ENCODE assay signal across 22 cellular contexts in the genomic region with DNA sequence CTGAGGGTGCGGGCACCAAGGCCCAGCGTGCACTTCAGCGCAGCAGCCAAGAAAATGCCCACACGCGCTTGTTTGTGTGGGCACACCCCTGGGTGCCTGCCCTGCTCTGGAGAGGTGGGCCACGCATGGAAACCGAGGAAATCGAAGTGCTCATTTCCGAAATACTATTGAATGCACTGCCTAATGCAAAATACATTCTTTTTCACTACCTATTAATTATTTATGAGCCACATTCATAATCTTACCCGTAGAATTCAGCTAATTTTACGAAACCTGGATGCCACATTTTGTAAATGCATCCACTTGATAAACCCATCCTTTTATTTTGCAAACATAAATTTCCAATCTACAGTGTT. TPM values are rescaled to one million over a fixed set of nuclear protein-coding genes. Genes with fewer than 3 reads are reported as not detected.
DNase-seq lines count a peak whose midpoint lies in the region; ATAC-seq and TF ChIP-seq lines count a peak whose summit lies in the region.
"Had no signal": no experiment of that assay in that cellular context is flagged by ENCODE, and none has a peak within 500 bp of the region (broad histone marks: within the 10 kb centered on the region; RNA-seq: fewer than 3 reads in every experiment).

No MANE protein-coding gene starts in this region.

- H3K9ac ChIP-seq in KMS-11 (no peak overlapping the region), colonic mucosa (ENCODE audit: low read depth in 2 of 2, low read length in 2 of 2) (no peak overlapping the region)

- H3K79me2 ChIP-seq in KMS-11 (ENCODE audit: insufficient read depth, low read depth): no peaks in the 10 kb centered on the region

- H3K27me3 ChIP-seq in KMS-11 (ENCODE audit: insufficient read depth, low read depth) (no peaks in the 10 kb centered on the region), colonic mucosa (peaks cover 9% of the 10 kb centered on the region)
- H3K27me3 ChIP-seq: thyroid gland had no signal

- peak overlapping the region; percentile 10; the same call in 1 of the 2 replicates for H3K4me2 ChIP-seq in KMS-11

- H3K4me1 ChIP-seq in KMS-11 (ENCODE audit: low read depth, poor library complexity, severe bottlenecking) (peaks cover 17% of the 10 kb centered on the region), colonic mucosa (no peaks in the 10 kb centered on the region)
- H3K4me1 ChIP-seq: left lung had no signal

- no peaks in the 10 kb centered on the region for H4K20me1 ChIP-seq in KMS-11 (ENCODE audit: insufficient read depth)

- DNase-seq in coronary artery (ENCODE audit: low spot score) (no peak), mesothelial cell of epicardium (ENCODE audit: low spot score in 2 of 2, unreplicated experiment in 2 of 2) (no peak), ureter (ENCODE audit: low spot score) (no peak), colonic mucosa (no peak)
- DNase-seq in activated CD4-positive, alpha-beta T cell treated with anti-CD3 and anti-CD28 coated beads, Interleukin-2, amount 50 U/mL, for 48 hours: no peak
- DNase-seq: activated CD4-positive, alpha-beta memory T cell treated with anti-CD3 and anti-CD28 coated beads, Interleukin-2, amount 10 ng/mL, durations not matched to agents 7 days and 5 days; activated gamma-delta T cell; activated naive CD8-positive, alpha-beta T cell treated with anti-CD3 and anti-CD28 coated beads, Interleukin-2, amount 50 U/mL, for 24 hours; GOT3; stimulated activated naive B cell treated with anti-CD40 and anti-IgM and Interleukin-4, amounts not matched to agents 10 μg/mL and 1 μg/mL and 100 μg/mL, for 72 hours; T1000 had no signal

- intact Hi-C loops in colonic mucosa (cut with DNase I): no loop called here

- H3K4me3 ChIP-seq in KMS-11 (IDR thresholded peaks at IDR 0.05; ENCODE audit: insufficient read depth, low read depth, low read length) (no peak overlapping the region), coronary artery (peak overlapping the region; percentile 56), colonic mucosa (no peak overlapping the region)
- H3K4me3 ChIP-seq: skin epidermis, thyroid gland had no signal

- H3K4me3 Mint-ChIP-seq in mesothelial cell of epicardium: peak overlapping the region; percentile 79
- H3K4me3 Mint-ChIP-seq: activated CD4-positive, alpha-beta memory T cell treated with anti-CD3 and anti-CD28 coated beads, Interleukin-2, amount 10 ng/mL, durations not matched to agents 7 days and 5 days; activated naive CD8-positive, alpha-beta T cell treated with anti-CD3 and anti-CD28 coated beads, Interleukin-2, amount 50 U/mL, for 24 hours; IgD-negative memory B cell; stimulated activated naive B cell treated with anti-CD40 and anti-IgM and Interleukin-4, amounts not matched to agents 10 μg/mL and 1 μg/mL and 100 μg/mL, for 72 hours had no signal

- no peaks in the 10 kb centered on the region for H3K9me3 Mint-ChIP-seq in mesothelial cell of epicardium
- H3K9me3 Mint-ChIP-seq: activated CD4-positive, alpha-beta memory T cell treated with anti-CD3 and anti-CD28 coated beads, Interleukin-2, amount 10 ng/mL, durations not matched to agents 7 days and 5 days; activated naive CD8-positive, alpha-beta T cell treated with anti-CD3 and anti-CD28 coated beads, Interleukin-2, amount 50 U/mL, for 24 hours; stimulated activated naive B cell treated with anti-CD40 and anti-IgM and Interleukin-4, amounts not matched to agents 10 μg/mL and 1 μg/mL and 100 μg/mL, for 72 hours had no signal

- H3K27ac ChIP-seq in 22Rv1 (no peak overlapping the region), KMS-11 (no peak overlapping the region), coronary artery (no peak overlapping the region), colonic mucosa (no peak overlapping the region)
- H3K27ac ChIP-seq: left lung, skin epidermis, thyroid gland had no signal

- no peak overlapping the region for H3K27ac Mint-ChIP-seq in mesothelial cell of epicardium
- H3K27ac Mint-ChIP-seq: activated CD4-positive, alpha-beta memory T cell treated with anti-CD3 and anti-CD28 coated beads, Interleukin-2, amount 10 ng/mL, durations not matched to agents 7 days and 5 days; activated naive CD8-positive, alpha-beta T cell treated with anti-CD3 and anti-CD28 coated beads, Interleukin-2, amount 50 U/mL, for 24 hours; IgD-negative memory B cell; stimulated activated naive B cell treated with anti-CD40 and anti-IgM and Interleukin-4, amounts not matched to agents 10 μg/mL and 1 μg/mL and 100 μg/mL, for 72 hours had no signal

- peaks cover 22% of the 10 kb centered on the region for H3K4me1 Mint-ChIP-seq in mesothelial cell of epicardium
- H3K4me1 Mint-ChIP-seq: activated CD4-positive, alpha-beta memory T cell treated with anti-CD3 and anti-CD28 coated beads, Interleukin-2, amount 10 ng/mL, durations not matched to agents 7 days and 5 days; activated naive CD8-positive, alpha-beta T cell treated with anti-CD3 and anti-CD28 coated beads, Interleukin-2, amount 50 U/mL, for 24 hours; IgD-negative memory B cell; stimulated activated naive B cell treated with anti-CD40 and anti-IgM and Interleukin-4, amounts not matched to agents 10 μg/mL and 1 μg/mL and 100 μg/mL, for 72 hours had no signal

- peaks cover 70% of the 10 kb centered on the region for H3K27me3 Mint-ChIP-seq in mesothelial cell of epicardium (ENCODE audit: low read depth)

- no peaks in the 10 kb centered on the region for H3K9me3 ChIP-seq in colonic mucosa
- H3K9me3 ChIP-seq: left lung, thyroid gland had no signal

- no peak for ATAC-seq in GM21423 (IDR thresholded peaks at IDR 0.05; ENCODE audit: unreplicated experiment)
- ATAC-seq: activated naive CD8-positive, alpha-beta T cell treated with anti-CD3 and anti-CD28 coated beads, Interleukin-2, amount 50 U/mL, for 24 hours; stimulated activated naive B cell treated with anti-CD40 and anti-IgM and Interleukin-4, amounts not matched to agents 10 μg/mL and 1 μg/mL and 100 μg/mL, for 72 hours had no signal

- H3K36me3 ChIP-seq in KMS-11 (ENCODE audit: insufficient read depth) (no peaks in the 10 kb centered on the region), colonic mucosa (no peaks in the 10 kb centered on the region)
- H3K36me3 ChIP-seq: left lung, thyroid gland had no signal

- peak; percentile 64 for TF ChIP-seq CTCF in 22Rv1 (IDR thresholded peaks at IDR 0.05)
- TF ChIP-seq CTCF in KMS-11 (conservative IDR thresholded peaks at IDR 0.05; ENCODE audit: low read depth, low read length): peak; percentile 7; the same call in 1 of the 2 replicates
- no peak for TF ChIP-seq CTCF in coronary artery (IDR thresholded peaks at IDR 0.05)
- TF ChIP-seq CTCF in mesothelial cell of epicardium (IDR thresholded peaks at IDR 0.05; ENCODE audit: unreplicated experiment): peak; percentile 15
- no peak for TF ChIP-seq CTCF in colonic mucosa (IDR thresholded peaks at IDR 0.05)

- H2AFZ ChIP-seq in KMS-11 (ENCODE audit: low read depth): no peak overlapping the region; the same call in 1 of the 2 replicates

- no peaks in the 10 kb centered on the region for H3K36me3 Mint-ChIP-seq in mesothelial cell of epicardium
- H3K36me3 Mint-ChIP-seq: IgD-negative memory B cell; stimulated activated naive B cell treated with anti-CD40 and anti-IgM and Interleukin-4, amounts not matched to agents 10 μg/mL and 1 μg/mL and 100 μg/mL, for 72 hours had no signal

RNA-seq across cellular contexts. Expression of a gene that starts 4.8 kb away (rescaled TPM):
- total RNA-seq in mesothelial cell of epicardium: not detected in 3 replicates
- not detected for total RNA-seq in ureter
- under 1 TPM in 1 of 2 donors, not detected in 1; 0.05 TPM for total RNA-seq in colonic mucosa
- total RNA-seq: activated CD4-positive, alpha-beta memory T cell treated with anti-CD3 and anti-CD28 coated beads, Interleukin-2, amount 10 ng/mL, durations not matched to agents 7 days and 5 days; glomerular endothelial cell; mononuclear cell; OCI-LY7; Right ventricle myocardium inferior had no signal

Comparison
In these comparisons a context has a peak if more than half of its experiments do, and no peak if none do; other contexts are left out.
1. CTCF ChIP-seq: peak in 22Rv1 (single experiment), KMS-11 (single experiment) and mesothelial cell of epicardium (single experiment); none in coronary artery (single experiment) and colonic mucosa (single experiment).